Comparison of ENCODE assay signal across 8 cellular contexts in the genomic region with DNA sequence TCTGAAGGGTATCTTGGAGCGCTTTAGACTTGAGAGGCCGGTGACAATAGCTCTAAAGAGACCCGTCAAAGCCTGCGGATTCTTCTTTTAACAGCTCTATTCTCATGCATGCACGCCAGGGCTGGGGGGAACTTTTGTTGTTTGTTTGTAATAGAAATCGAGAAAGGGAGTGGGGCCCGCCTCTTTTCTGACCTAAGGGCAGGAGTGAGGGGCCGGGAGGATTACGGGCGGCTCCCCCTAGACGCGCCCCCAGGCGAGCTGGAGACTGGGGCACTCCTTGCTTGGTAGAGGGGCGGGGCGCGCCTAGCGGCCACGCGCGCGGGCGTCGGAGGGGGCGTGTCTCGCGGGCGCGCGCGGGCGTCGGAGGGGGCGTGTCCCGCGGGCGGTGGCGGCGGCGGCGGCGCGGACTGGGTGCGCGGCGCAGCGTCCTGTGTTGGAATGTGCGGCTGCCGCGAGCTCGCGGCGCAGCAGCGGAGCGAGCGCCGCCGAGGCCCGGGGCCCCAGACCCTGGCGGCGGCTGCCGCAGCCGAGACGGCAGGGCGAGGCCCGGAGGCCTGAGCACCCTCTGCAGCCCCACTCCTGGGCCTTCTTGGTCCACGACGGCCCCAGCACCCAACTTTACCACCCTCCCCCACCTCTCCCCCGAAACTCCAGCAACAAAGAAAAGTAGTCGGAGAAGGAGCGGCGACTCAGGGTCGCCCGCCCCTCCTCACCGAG. TPM values are rescaled to one million over a fixed set of nuclear protein-coding genes. Genes with fewer than 3 reads are reported as not detected.
DNase-seq lines count a peak whose midpoint lies in the region; ATAC-seq lines count a peak whose summit lies in the region.

A gene with protein sequence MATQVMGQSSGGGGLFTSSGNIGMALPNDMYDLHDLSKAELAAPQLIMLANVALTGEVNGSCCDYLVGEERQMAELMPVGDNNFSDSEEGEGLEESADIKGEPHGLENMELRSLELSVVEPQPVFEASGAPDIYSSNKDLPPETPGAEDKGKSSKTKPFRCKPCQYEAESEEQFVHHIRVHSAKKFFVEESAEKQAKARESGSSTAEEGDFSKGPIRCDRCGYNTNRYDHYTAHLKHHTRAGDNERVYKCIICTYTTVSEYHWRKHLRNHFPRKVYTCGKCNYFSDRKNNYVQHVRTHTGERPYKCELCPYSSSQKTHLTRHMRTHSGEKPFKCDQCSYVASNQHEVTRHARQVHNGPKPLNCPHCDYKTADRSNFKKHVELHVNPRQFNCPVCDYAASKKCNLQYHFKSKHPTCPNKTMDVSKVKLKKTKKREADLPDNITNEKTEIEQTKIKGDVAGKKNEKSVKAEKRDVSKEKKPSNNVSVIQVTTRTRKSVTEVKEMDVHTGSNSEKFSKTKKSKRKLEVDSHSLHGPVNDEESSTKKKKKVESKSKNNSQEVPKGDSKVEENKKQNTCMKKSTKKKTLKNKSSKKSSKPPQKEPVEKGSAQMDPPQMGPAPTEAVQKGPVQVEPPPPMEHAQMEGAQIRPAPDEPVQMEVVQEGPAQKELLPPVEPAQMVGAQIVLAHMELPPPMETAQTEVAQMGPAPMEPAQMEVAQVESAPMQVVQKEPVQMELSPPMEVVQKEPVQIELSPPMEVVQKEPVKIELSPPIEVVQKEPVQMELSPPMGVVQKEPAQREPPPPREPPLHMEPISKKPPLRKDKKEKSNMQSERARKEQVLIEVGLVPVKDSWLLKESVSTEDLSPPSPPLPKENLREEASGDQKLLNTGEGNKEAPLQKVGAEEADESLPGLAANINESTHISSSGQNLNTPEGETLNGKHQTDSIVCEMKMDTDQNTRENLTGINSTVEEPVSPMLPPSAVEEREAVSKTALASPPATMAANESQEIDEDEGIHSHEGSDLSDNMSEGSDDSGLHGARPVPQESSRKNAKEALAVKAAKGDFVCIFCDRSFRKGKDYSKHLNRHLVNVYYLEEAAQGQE (plus strand): TSS at position 412 of the 717 bp plus-strand sequence. CDS start 2,739 bp downstream, outside the sequence.

- no peaks in the 10 kb centered on the region for H3K9me3 Mint-ChIP-seq in activated CD4-positive, alpha-beta T cell treated with anti-CD3 and anti-CD28 coated beads, Interleukin-2, amount 10 ng/mL, durations not matched to agents 7 days and 5 days

- peak within 1 kb of the TSS; percentile 86 for H3K27ac Mint-ChIP-seq in activated CD4-positive, alpha-beta T cell treated with anti-CD3 and anti-CD28 coated beads, Interleukin-2, amount 10 ng/mL, durations not matched to agents 7 days and 5 days

- peak within 1 kb of the TSS; percentile 88 for H3K4me3 Mint-ChIP-seq in activated CD4-positive, alpha-beta T cell treated with anti-CD3 and anti-CD28 coated beads, Interleukin-2, amount 10 ng/mL, durations not matched to agents 7 days and 5 days

- peaks cover 4% of the 10 kb centered on the region for H3K27me3 Mint-ChIP-seq in activated CD4-positive, alpha-beta T cell treated with anti-CD3 and anti-CD28 coated beads, Interleukin-2, amount 10 ng/mL, durations not matched to agents 7 days and 5 days

- CTCF ChIA-PET in activated CD4-positive, alpha-beta T cell treated with anti-CD3 and anti-CD28 coated beads, Interleukin-2, amount 10 ng/mL, durations not matched to agents 7 days and 5 days (lab: Charles Lee), result interaction anchor here (0.6 to 1.6 kb wide), 7 partner anchors 11 to 394 kb away, joined by 3 to 8 read pairs (median 4); partner anchors contain the start of genes NOA1 and POLR2B

- H3K36me3 Mint-ChIP-seq in activated CD4-positive, alpha-beta T cell treated with anti-CD3 and anti-CD28 coated beads, Interleukin-2, amount 10 ng/mL, durations not matched to agents 7 days and 5 days (ENCODE audit: low read depth), result peaks cover 24% of the 10 kb centered on the region

- ATAC-seq in HG02852 (IDR thresholded peaks at IDR 0.05; ENCODE audit: unreplicated experiment), result peak; percentile 42

- POLR2A ChIA-PET in activated CD4-positive, alpha-beta T cell treated with anti-CD3 and anti-CD28 coated beads, Interleukin-2, amount 10 ng/mL, durations not matched to agents 7 days and 5 days (lab: Charles Lee), result interaction anchor here (0.6 to 3.5 kb wide), 3 partner anchors 70 to 520 kb away, joined by 3 to 18 read pairs (median 3); partner anchors contain the start of genes AASDH, NOA1 and POLR2B

- peak; percentile 48 for DNase-seq in NCI-H748 (lab: John Stamatoyannopoulos, UW; ENCODE audit: unreplicated experiment)
- DNase-seq in NCI-H748 treated with DMSO at 0.1 percent for 48 hours (lab: John Stamatoyannopoulos, UW), result no peak
- DNase-seq in NCI-H2196 (lab: John Stamatoyannopoulos, UW; ENCODE audit: unreplicated experiment), result peak; percentile 30
- peak; percentile 77 for DNase-seq in activated CD4-positive, alpha-beta T cell treated with anti-CD3 and anti-CD28 coated beads, Interleukin-2, amount 10 ng/mL, durations not matched to agents 7 days and 5 days
- DNase-seq in cortex of kidney (lab: John Stamatoyannopoulos, UW), result peak; percentile 19
- DNase-seq in left kidney (ENCODE audit: low read depth, low spot score), result peak; percentile 91
- peak; percentile 74 for DNase-seq in stimulated activated CD4-positive, alpha-beta T cell treated with anti-CD3 and anti-CD28 coated beads, Interleukin-1b, Interleukin-23, amount 100 ng/mL, for 48 hours

- H3K4me1 Mint-ChIP-seq in activated CD4-positive, alpha-beta T cell treated with anti-CD3 and anti-CD28 coated beads, Interleukin-2, amount 10 ng/mL, durations not matched to agents 7 days and 5 days, result peaks cover 44% of the 10 kb centered on the region

RNA-seq across cellular contexts. Expression of the gene that starts here (rescaled TPM):
- total RNA-seq in activated CD4-positive, alpha-beta T cell treated with anti-CD3 and anti-CD28 coated beads, Interleukin-2, amount 10 ng/mL, durations not matched to agents 7 days and 5 days, result 10 to 100 TPM; 54.1 to 54.7 TPM
